1 cellular context compared by ENCODE assay signal in the genomic region with DNA sequence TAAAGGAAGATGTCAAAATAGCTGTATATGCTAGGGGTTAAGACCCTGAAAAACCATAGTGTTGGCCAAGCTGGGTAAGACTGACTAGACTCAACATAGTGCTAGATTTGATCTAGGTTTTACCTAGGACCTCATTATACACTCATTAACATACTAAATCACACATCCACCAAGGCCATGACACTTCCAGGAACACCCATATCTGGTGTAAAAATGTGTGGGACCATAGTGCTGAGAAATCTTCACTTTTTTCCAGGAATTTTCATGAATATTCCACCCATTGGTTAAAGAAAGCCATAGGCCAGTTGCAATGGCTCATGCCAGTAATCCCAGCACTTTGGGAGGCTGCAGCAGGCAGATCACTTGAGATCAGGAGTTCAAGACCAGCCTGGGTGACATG.
TF ChIP-seq lines count a peak whose summit lies in the region.

No MANE protein-coding gene starts in this region.

TF ChIP-seq in K562, 482 proteins besides CTCF, POLR2A, EP300 and RAD21 (continued from another document):
- TF ChIP-seq, protein P1, sequence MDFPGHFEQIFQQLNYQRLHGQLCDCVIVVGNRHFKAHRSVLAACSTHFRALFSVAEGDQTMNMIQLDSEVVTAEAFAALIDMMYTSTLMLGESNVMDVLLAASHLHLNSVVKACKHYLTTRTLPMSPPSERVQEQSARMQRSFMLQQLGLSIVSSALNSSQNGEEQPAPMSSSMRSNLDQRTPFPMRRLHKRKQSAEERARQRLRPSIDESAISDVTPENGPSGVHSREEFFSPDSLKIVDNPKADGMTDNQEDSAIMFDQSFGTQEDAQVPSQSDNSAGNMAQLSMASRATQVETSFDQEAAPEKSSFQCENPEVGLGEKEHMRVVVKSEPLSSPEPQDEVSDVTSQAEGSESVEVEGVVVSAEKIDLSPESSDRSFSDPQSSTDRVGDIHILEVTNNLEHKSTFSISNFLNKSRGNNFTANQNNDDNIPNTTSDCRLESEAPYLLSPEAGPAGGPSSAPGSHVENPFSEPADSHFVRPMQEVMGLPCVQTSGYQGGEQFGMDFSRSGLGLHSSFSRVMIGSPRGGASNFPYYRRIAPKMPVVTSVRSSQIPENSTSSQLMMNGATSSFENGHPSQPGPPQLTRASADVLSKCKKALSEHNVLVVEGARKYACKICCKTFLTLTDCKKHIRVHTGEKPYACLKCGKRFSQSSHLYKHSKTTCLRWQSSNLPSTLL (IDR thresholded peaks at IDR 0.05): peak; percentile 94
- no peak for TF ChIP-seq ZBTB1 (CRISPR knock-in tag; IDR thresholded peaks at IDR 0.05; ENCODE audit: borderline replicate concordance, low read depth)
- TF ChIP-seq, protein P2, sequence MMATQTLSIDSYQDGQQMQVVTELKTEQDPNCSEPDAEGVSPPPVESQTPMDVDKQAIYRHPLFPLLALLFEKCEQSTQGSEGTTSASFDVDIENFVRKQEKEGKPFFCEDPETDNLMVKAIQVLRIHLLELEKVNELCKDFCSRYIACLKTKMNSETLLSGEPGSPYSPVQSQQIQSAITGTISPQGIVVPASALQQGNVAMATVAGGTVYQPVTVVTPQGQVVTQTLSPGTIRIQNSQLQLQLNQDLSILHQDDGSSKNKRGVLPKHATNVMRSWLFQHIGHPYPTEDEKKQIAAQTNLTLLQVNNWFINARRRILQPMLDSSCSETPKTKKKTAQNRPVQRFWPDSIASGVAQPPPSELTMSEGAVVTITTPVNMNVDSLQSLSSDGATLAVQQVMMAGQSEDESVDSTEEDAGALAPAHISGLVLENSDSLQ (IDR thresholded peaks at IDR 0.05): peak; percentile 91
- no peak for TF ChIP-seq POLR2B (IDR thresholded peaks at IDR 0.05; ENCODE audit: low read depth, partially characterized antibody)
- TF ChIP-seq, protein P3, sequence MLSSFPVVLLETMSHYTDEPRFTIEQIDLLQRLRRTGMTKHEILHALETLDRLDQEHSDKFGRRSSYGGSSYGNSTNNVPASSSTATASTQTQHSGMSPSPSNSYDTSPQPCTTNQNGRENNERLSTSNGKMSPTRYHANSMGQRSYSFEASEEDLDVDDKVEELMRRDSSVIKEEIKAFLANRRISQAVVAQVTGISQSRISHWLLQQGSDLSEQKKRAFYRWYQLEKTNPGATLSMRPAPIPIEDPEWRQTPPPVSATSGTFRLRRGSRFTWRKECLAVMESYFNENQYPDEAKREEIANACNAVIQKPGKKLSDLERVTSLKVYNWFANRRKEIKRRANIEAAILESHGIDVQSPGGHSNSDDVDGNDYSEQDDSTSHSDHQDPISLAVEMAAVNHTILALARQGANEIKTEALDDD (IDR thresholded peaks at IDR 0.05): peak; percentile 37; the same call in 1 of the 2 replicates
- TF ChIP-seq NFXL1 (CRISPR knock-in tag; IDR thresholded peaks at IDR 0.05): no peak
- TF ChIP-seq XRCC3 (IDR thresholded peaks at IDR 0.05): no peak
- peak; percentile 40; the same call in 1 of the 2 replicates for TF ChIP-seq NCOR1 (IDR thresholded peaks at IDR 0.05)
- no peak for TF ChIP-seq ETV6 (IDR thresholded peaks at IDR 0.05; ENCODE audit: borderline replicate concordance in 1 of 2, low read depth in 2 of 2, low read length in 1 of 2)
- no peak for TF ChIP-seq ETV6 (CRISPR knock-in tag; IDR thresholded peaks at IDR 0.05; ENCODE audit: borderline replicate concordance)
- TF ChIP-seq, protein P4, sequence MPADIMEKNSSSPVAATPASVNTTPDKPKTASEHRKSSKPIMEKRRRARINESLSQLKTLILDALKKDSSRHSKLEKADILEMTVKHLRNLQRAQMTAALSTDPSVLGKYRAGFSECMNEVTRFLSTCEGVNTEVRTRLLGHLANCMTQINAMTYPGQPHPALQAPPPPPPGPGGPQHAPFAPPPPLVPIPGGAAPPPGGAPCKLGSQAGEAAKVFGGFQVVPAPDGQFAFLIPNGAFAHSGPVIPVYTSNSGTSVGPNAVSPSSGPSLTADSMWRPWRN (IDR thresholded peaks at IDR 0.05; ENCODE audit: low read depth): peak; percentile 44; the same call in 1 of the 2 replicates
- TF ChIP-seq GABPB2 (CRISPR knock-in tag; conservative IDR thresholded peaks at IDR 0.05): no peak
- TF ChIP-seq ZNF354B (CRISPR knock-in tag; IDR thresholded peaks at IDR 0.05): no peak
- TF ChIP-seq, protein P5, sequence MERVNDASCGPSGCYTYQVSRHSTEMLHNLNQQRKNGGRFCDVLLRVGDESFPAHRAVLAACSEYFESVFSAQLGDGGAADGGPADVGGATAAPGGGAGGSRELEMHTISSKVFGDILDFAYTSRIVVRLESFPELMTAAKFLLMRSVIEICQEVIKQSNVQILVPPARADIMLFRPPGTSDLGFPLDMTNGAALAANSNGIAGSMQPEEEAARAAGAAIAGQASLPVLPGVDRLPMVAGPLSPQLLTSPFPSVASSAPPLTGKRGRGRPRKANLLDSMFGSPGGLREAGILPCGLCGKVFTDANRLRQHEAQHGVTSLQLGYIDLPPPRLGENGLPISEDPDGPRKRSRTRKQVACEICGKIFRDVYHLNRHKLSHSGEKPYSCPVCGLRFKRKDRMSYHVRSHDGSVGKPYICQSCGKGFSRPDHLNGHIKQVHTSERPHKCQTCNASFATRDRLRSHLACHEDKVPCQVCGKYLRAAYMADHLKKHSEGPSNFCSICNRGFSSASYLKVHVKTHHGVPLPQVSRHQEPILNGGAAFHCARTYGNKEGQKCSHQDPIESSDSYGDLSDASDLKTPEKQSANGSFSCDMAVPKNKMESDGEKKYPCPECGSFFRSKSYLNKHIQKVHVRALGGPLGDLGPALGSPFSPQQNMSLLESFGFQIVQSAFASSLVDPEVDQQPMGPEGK (CRISPR knock-in tag; IDR thresholded peaks at IDR 0.05; ENCODE audit: borderline replicate concordance): no peak
- TF ChIP-seq ZNF785 (CRISPR knock-in tag; IDR thresholded peaks at IDR 0.05): no peak
- TF ChIP-seq KDM1A (IDR thresholded peaks at IDR 0.05): 0 out of 4 replicates have a peak, but pooled peaks of 1 of the 2 experiments have one; percentile 24
- TF ChIP-seq RCOR1 (IDR thresholded peaks at IDR 0.05; ENCODE audit: borderline replicate concordance in 1 of 2, low read depth in 2 of 2, low read length in 2 of 2): peak in 1 of 2 experiments; percentile 16; a peak in 1 of 4 replicates
- no peak for TF ChIP-seq SNIP1 (IDR thresholded peaks at IDR 0.05; ENCODE audit: low read depth)
- TF ChIP-seq, protein P6, sequence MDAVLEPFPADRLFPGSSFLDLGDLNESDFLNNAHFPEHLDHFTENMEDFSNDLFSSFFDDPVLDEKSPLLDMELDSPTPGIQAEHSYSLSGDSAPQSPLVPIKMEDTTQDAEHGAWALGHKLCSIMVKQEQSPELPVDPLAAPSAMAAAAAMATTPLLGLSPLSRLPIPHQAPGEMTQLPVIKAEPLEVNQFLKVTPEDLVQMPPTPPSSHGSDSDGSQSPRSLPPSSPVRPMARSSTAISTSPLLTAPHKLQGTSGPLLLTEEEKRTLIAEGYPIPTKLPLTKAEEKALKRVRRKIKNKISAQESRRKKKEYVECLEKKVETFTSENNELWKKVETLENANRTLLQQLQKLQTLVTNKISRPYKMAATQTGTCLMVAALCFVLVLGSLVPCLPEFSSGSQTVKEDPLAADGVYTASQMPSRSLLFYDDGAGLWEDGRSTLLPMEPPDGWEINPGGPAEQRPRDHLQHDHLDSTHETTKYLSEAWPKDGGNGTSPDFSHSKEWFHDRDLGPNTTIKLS (IDR thresholded peaks at IDR 0.05; ENCODE audit: borderline replicate concordance, low read depth): no peak
- TF ChIP-seq STAT5A (IDR thresholded peaks at IDR 0.05; ENCODE audit: borderline replicate concordance, low read length): peak; percentile 84
- TF ChIP-seq ARID1B (IDR thresholded peaks at IDR 0.05): peak; percentile 79
- peak; percentile 56 for TF ChIP-seq CBFA2T3 (IDR thresholded peaks at IDR 0.05)
- TF ChIP-seq, protein P7, sequence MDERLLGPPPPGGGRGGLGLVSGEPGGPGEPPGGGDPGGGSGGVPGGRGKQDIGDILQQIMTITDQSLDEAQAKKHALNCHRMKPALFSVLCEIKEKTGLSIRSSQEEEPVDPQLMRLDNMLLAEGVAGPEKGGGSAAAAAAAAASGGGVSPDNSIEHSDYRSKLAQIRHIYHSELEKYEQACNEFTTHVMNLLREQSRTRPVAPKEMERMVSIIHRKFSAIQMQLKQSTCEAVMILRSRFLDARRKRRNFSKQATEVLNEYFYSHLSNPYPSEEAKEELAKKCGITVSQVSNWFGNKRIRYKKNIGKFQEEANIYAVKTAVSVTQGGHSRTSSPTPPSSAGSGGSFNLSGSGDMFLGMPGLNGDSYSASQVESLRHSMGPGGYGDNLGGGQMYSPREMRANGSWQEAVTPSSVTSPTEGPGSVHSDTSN (CRISPR knock-in tag; IDR thresholded peaks at IDR 0.05; ENCODE audit: low read depth): no peak
- TF ChIP-seq, protein P7 (tag; conservative IDR thresholded peaks at IDR 0.05; ENCODE audit: low read depth): 0 out of 2 replicates have a peak, but pooled peaks have one; percentile 28
- TF ChIP-seq MEF2D (tag; conservative IDR thresholded peaks at IDR 0.05; ENCODE audit: low read depth): no peak
- peak; percentile 98 for TF ChIP-seq CC2D1A (IDR thresholded peaks at IDR 0.05)
- peak; percentile 33; the same call in 1 of the 2 replicates for TF ChIP-seq TCF3 (CRISPR knock-in tag; IDR thresholded peaks at IDR 0.05)
- TF ChIP-seq SMARCA4 (IDR thresholded peaks at IDR 0.05): 0 out of 2 replicates have a peak, but pooled peaks have one; percentile 22
- TF ChIP-seq DPF2 (IDR thresholded peaks at IDR 0.05): peak; percentile 54; the same call in 1 of the 2 replicates
- TF ChIP-seq TEAD4 (IDR thresholded peaks at IDR 0.05; ENCODE audit: low read length): peak; percentile 49; the same call in 1 of the 2 replicates
- TF ChIP-seq TEAD4 (CRISPR knock-in tag; IDR thresholded peaks at IDR 0.05; ENCODE audit: borderline replicate concordance): no peak
- no peak for TF ChIP-seq TARDBP (IDR thresholded peaks at IDR 0.05)
